Comparison of ENCODE assay signal across 1 cellular context in genomic region chr14:102524451-102525212, GRCh38.
TF ChIP-seq lines count a peak whose summit lies in the region.

No MANE protein-coding gene starts in this region.

TF ChIP-seq in HEK293, 187 proteins besides CTCF, POLR2A, EP300 and RAD21 (continued from another document):
- TF ChIP-seq, protein P1, sequence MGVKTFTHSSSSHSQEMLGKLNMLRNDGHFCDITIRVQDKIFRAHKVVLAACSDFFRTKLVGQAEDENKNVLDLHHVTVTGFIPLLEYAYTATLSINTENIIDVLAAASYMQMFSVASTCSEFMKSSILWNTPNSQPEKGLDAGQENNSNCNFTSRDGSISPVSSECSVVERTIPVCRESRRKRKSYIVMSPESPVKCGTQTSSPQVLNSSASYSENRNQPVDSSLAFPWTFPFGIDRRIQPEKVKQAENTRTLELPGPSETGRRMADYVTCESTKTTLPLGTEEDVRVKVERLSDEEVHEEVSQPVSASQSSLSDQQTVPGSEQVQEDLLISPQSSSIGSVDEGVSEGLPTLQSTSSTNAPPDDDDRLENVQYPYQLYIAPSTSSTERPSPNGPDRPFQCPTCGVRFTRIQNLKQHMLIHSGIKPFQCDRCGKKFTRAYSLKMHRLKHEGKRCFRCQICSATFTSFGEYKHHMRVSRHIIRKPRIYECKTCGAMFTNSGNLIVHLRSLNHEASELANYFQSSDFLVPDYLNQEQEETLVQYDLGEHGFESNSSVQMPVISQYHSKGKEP (tag by site-specific recombination; IDR thresholded peaks at IDR 0.05): 0 out of 2 replicates have a peak, but pooled peaks have one; percentile 25
- TF ChIP-seq ZNF133 (tag by site-specific recombination; IDR thresholded peaks at IDR 0.05) (no peak), ZNF785 (tag by site-specific recombination; IDR thresholded peaks at IDR 0.05) (no peak), HOXC10 (CRISPR knock-in tag; IDR thresholded peaks at IDR 0.05) (no peak), MZF1 (tag by site-specific recombination; IDR thresholded peaks at IDR 0.05; ENCODE audit: borderline replicate concordance) (no peak; the same call in 1 of the 2 replicates), ZNF354C (tag by site-specific recombination; IDR thresholded peaks at IDR 0.05; ENCODE audit: borderline replicate concordance, low read depth) (no peak), ZNF37A (tag by site-specific recombination; IDR thresholded peaks at IDR 0.05) (no peak), ZNF366 (tag by site-specific recombination; conservative IDR thresholded peaks at IDR 0.05) (no peak), ZNF221 (tag by site-specific recombination; IDR thresholded peaks at IDR 0.05; ENCODE audit: borderline replicate concordance) (no peak), ZNF202 (tag by site-specific recombination; IDR thresholded peaks at IDR 0.05; ENCODE audit: borderline replicate concordance) (no peak), IKZF3 (tag by site-specific recombination; IDR thresholded peaks at IDR 0.05) (peak; percentile 86), SP2 (tag by site-specific recombination; IDR thresholded peaks at IDR 0.05) (peak; percentile 98), BCL11A (tag by site-specific recombination; IDR thresholded peaks at IDR 0.05; ENCODE audit: low read depth) (peak; percentile 36; the same call in 1 of the 2 replicates), ZNF791 (tag by site-specific recombination; IDR thresholded peaks at IDR 0.05) (no peak), ZNF138 (tag by site-specific recombination; IDR thresholded peaks at IDR 0.05; ENCODE audit: borderline replicate concordance) (no peak), SALL2 (tag by site-specific recombination; IDR thresholded peaks at IDR 0.05; ENCODE audit: borderline replicate concordance) (no peak), ZNF549 (tag by site-specific recombination; IDR thresholded peaks at IDR 0.05) (no peak), ZSCAN4 (tag by site-specific recombination; IDR thresholded peaks at IDR 0.05) (no peak), ZNF521 (tag by site-specific recombination; IDR thresholded peaks at IDR 0.05) (no peak), ZNF2 (tag by site-specific recombination; IDR thresholded peaks at IDR 0.05) (peak; percentile 94), ZNF629 (tag by site-specific recombination; IDR thresholded peaks at IDR 0.05) (peak; percentile 61), ZBTB48 (tag by site-specific recombination; IDR thresholded peaks at IDR 0.05) (peak; percentile 61), ZNF223 (tag by site-specific recombination; IDR thresholded peaks at IDR 0.05) (no peak), ZNF660 (tag by site-specific recombination; IDR thresholded peaks at IDR 0.05) (peak; percentile 73; the same call in 1 of the 2 replicates), ZNF76 (tag by site-specific recombination; IDR thresholded peaks at IDR 0.05; ENCODE audit: borderline replicate concordance, low read depth) (no peak), BCL11B (tag by site-specific recombination; IDR thresholded peaks at IDR 0.05; ENCODE audit: low read depth) (peak; percentile 72; the same call in 1 of the 2 replicates), ZNF239 (tag by site-specific recombination; IDR thresholded peaks at IDR 0.05) (no peak), SP3 (tag by site-specific recombination; IDR thresholded peaks at IDR 0.05) (peak; percentile 76), GLI2 (tag by site-specific recombination; IDR thresholded peaks at IDR 0.05; ENCODE audit: borderline replicate concordance, low read depth) (no peak), ZNF280D (tag by site-specific recombination; IDR thresholded peaks at IDR 0.05) (no peak), OVOL3 (tag by site-specific recombination; IDR thresholded peaks at IDR 0.05) (no peak), ZEB2 (tag by site-specific recombination; IDR thresholded peaks at IDR 0.05) (no peak; the same call in none of the 2 replicates), ZBTB21 (tag by site-specific recombination; IDR thresholded peaks at IDR 0.05) (peak; percentile 6; the same call in 1 of the 2 replicates), WT1 (tag by site-specific recombination; IDR thresholded peaks at IDR 0.05) (peak; percentile 77), INSM2 (tag by site-specific recombination; IDR thresholded peaks at IDR 0.05) (no peak; the same call in 1 of the 2 replicates), ZSCAN23 (tag by site-specific recombination; IDR thresholded peaks at IDR 0.05) (no peak), YY2 (tag by site-specific recombination; IDR thresholded peaks at IDR 0.05) (no peak)
- TF ChIP-seq, protein P2, sequence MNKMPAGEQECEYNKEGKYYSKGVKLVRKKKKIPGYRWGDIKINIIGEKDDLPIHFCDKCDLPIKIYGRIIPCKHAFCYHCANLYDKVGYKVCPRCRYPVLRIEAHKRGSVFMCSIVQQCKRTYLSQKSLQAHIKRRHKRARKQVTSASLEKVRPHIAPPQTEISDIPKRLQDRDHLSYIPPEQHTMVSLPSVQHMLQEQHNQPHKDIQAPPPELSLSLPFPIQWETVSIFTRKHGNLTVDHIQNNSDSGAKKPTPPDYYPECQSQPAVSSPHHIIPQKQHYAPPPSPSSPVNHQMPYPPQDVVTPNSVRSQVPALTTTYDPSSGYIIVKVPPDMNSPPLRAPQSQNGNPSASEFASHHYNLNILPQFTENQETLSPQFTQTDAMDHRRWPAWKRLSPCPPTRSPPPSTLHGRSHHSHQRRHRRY (tag by site-specific recombination; IDR thresholded peaks at IDR 0.05): no peak
- TF ChIP-seq, protein P3, sequence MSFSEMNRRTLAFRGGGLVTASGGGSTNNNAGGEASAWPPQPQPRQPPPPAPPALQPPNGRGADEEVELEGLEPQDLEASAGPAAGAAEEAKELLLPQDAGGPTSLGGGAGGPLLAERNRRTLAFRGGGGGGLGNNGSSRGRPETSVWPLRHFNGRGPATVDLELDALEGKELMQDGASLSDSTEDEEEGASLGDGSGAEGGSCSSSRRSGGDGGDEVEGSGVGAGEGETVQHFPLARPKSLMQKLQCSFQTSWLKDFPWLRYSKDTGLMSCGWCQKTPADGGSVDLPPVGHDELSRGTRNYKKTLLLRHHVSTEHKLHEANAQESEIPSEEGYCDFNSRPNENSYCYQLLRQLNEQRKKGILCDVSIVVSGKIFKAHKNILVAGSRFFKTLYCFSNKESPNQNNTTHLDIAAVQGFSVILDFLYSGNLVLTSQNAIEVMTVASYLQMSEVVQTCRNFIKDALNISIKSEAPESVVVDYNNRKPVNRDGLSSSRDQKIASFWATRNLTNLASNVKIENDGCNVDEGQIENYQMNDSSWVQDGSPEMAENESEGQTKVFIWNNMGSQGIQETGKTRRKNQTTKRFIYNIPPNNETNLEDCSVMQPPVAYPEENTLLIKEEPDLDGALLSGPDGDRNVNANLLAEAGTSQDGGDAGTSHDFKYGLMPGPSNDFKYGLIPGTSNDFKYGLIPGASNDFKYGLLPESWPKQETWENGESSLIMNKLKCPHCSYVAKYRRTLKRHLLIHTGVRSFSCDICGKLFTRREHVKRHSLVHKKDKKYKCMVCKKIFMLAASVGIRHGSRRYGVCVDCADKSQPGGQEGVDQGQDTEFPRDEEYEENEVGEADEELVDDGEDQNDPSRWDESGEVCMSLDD (tag by site-specific recombination; IDR thresholded peaks at IDR 0.05): peak; percentile 63; the same call in 1 of the 2 replicates
- TF ChIP-seq, protein P4, sequence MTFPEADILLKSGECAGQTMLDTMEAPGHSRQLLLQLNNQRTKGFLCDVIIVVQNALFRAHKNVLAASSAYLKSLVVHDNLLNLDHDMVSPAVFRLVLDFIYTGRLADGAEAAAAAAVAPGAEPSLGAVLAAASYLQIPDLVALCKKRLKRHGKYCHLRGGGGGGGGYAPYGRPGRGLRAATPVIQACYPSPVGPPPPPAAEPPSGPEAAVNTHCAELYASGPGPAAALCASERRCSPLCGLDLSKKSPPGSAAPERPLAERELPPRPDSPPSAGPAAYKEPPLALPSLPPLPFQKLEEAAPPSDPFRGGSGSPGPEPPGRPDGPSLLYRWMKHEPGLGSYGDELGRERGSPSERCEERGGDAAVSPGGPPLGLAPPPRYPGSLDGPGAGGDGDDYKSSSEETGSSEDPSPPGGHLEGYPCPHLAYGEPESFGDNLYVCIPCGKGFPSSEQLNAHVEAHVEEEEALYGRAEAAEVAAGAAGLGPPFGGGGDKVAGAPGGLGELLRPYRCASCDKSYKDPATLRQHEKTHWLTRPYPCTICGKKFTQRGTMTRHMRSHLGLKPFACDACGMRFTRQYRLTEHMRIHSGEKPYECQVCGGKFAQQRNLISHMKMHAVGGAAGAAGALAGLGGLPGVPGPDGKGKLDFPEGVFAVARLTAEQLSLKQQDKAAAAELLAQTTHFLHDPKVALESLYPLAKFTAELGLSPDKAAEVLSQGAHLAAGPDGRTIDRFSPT (tag by site-specific recombination; IDR thresholded peaks at IDR 0.05): no peak
- TF ChIP-seq, protein P5, sequence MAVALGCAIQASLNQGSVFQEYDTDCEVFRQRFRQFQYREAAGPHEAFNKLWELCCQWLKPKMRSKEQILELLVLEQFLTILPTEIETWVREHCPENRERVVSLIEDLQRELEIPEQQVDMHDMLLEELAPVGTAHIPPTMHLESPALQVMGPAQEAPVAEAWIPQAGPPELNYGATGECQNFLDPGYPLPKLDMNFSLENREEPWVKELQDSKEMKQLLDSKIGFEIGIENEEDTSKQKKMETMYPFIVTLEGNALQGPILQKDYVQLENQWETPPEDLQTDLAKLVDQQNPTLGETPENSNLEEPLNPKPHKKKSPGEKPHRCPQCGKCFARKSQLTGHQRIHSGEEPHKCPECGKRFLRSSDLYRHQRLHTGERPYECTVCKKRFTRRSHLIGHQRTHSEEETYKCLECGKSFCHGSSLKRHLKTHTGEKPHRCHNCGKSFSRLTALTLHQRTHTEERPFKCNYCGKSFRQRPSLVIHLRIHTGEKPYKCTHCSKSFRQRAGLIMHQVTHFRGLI (tag by site-specific recombination; IDR thresholded peaks at IDR 0.05): peak; percentile 82; the same call in 1 of the 2 replicates
- TF ChIP-seq, protein P6, sequence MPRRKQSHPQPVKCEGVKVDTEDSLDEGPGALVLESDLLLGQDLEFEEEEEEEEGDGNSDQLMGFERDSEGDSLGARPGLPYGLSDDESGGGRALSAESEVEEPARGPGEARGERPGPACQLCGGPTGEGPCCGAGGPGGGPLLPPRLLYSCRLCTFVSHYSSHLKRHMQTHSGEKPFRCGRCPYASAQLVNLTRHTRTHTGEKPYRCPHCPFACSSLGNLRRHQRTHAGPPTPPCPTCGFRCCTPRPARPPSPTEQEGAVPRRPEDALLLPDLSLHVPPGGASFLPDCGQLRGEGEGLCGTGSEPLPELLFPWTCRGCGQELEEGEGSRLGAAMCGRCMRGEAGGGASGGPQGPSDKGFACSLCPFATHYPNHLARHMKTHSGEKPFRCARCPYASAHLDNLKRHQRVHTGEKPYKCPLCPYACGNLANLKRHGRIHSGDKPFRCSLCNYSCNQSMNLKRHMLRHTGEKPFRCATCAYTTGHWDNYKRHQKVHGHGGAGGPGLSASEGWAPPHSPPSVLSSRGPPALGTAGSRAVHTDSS (tag by site-specific recombination; IDR thresholded peaks at IDR 0.05): no peak
